ENCODE assay signal across 14 cellular contexts in the genomic region with DNA sequence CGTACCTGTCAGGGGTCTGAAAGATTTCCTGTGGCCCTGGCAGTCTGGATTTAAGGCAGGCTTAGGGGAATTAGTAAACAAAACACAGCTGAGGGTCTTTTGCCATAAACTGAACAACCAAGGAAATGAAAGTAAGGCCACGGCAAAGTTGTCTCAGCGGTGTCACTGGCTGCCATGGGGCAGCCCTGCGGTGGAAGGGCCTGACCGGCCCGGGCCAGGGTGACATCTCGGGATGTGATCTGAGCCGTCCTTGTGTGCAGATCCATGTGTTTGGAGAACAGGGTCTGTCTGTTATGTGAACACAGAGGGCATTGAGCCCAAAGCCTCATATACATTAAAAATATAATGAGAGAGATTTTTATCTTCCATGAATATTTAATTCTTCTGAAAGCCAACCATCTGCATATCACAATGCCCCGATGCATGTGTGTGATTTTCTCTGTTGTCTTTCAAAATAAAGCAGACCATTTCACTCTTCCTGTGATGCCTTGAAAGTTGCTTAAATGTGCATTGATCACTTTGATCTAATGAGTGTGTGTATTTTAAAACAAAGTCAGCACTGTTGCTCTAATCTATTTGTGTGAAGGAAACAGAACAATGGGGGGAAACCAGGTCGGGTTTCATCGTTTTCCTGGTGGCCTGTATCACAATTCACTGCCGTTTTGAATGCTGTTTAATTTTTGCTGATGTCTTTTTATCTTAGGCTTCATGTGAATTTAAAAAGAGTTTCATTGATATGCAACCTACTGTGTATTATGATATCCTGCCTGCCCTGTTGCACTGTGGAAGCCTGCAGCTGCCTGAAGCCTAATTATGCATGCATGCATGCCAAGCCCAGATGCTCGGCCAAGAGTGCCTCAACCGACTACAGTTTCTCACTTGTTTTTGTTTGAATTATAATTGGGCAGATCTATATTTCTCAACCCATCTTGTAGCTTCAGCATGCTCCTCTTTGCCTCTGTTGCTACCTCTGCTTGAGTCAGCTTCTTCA.
DNase-seq lines count a peak whose midpoint lies in the region; ATAC-seq and TF ChIP-seq lines count a peak whose summit lies in the region.
"Had no signal": no experiment of that assay in that cellular context is flagged by ENCODE, and none has a peak within 500 bp of the region (broad histone marks: within the 10 kb centered on the region; RNA-seq: fewer than 3 reads in every experiment).

No MANE protein-coding gene starts in this region.

- TF ChIP-seq CTCF in GM23338 (conservative IDR thresholded peaks at IDR 0.05; ENCODE audit: low read depth in 2 of 2) (no peak), endodermal cell (conservative IDR thresholded peaks at IDR 0.05) (no peak), neural crest cell (conservative IDR thresholded peaks at IDR 0.05) (no peak)

- H3K36me3 Mint-ChIP-seq in GM23338 (ENCODE audit: low read depth) (peaks cover 32% of the 10 kb centered on the region), endodermal cell (ENCODE audit: low read depth) (peaks cover 13% of the 10 kb centered on the region), neural crest cell (ENCODE audit: low read depth) (peaks cover 6% of the 10 kb centered on the region)

- H3K9me2 ChIP-seq in GM23338 (ENCODE audit: insufficient read depth) = peaks cover 8% of the 10 kb centered on the region; the same call in 1 of the 2 replicates

- ATAC-seq in GM23338 = peak; percentile 90
- no peak for ATAC-seq in HG03159 (IDR thresholded peaks at IDR 0.05; ENCODE audit: unreplicated experiment)

- H3K36me3 ChIP-seq in GM23338 (ENCODE audit: insufficient read depth) (no peaks in the 10 kb centered on the region; the same call in 1 of the 2 replicates), endodermal cell (ENCODE audit: control insufficient read depth, insufficient read depth, low read length) (no peaks in the 10 kb centered on the region)
- H3K36me3 ChIP-seq: ascending aorta, thyroid gland had no signal

- H3K27me3 Mint-ChIP-seq in GM23338 (ENCODE audit: insufficient read depth, low read depth, poor library complexity) (peaks cover 9% of the 10 kb centered on the region), endodermal cell (ENCODE audit: insufficient read depth) (no peaks in the 10 kb centered on the region), neural crest cell (ENCODE audit: low read depth) (no peaks in the 10 kb centered on the region)

- H3K4me1 Mint-ChIP-seq in GM23338 (peaks cover 43% of the 10 kb centered on the region), endodermal cell (peaks cover 32% of the 10 kb centered on the region), neural crest cell (peaks cover 53% of the 10 kb centered on the region)

- H3K27me3 ChIP-seq in GM23338 (ENCODE audit: insufficient read depth) (no peaks in the 10 kb centered on the region), endodermal cell (ENCODE audit: control insufficient read depth, insufficient read depth, low read length, poor library complexity, severe bottlenecking) (no peaks in the 10 kb centered on the region)
- H3K27me3 ChIP-seq: ascending aorta, thyroid gland had no signal

- H3K9me3 ChIP-seq in endodermal cell (ENCODE audit: control insufficient read depth, low read length) = peaks cover 18% of the 10 kb centered on the region
- H3K9me3 ChIP-seq: thyroid gland had no signal

- H3K9ac ChIP-seq in endodermal cell (ENCODE audit: extremely low read depth, low read length, poor library complexity, severe bottlenecking) = no peak overlapping the region

- peaks cover 33% of the 10 kb centered on the region for H3K4me1 ChIP-seq in GM23338 (ENCODE audit: insufficient read depth)
- peaks cover 3% of the 10 kb centered on the region for H3K4me1 ChIP-seq in endodermal cell (ENCODE audit: control insufficient read depth, insufficient read depth, low read length)
- H3K4me1 ChIP-seq: ascending aorta, thyroid gland had no signal

- H3K79me2 ChIP-seq in GM23338 (replicated peaks; ENCODE audit: insufficient read depth) = no peaks in the 10 kb centered on the region

- H3K27ac ChIP-seq in GM23338 (ENCODE audit: low read depth) = peak overlapping the region; percentile 91
- H3K27ac ChIP-seq in endodermal cell (ENCODE audit: low read depth, low read length) = peak overlapping the region; percentile 65
- H3K27ac ChIP-seq: ascending aorta, thyroid gland had no signal

- WGBS in endodermal cell (ENCODE audit: insufficient coverage in 1 of 2, insufficient read length in 1 of 2), 2 experiments = 61 to 97% methylated on average over 3 to 14 of the region's 14 CpGs

- H3K4me3 Mint-ChIP-seq in GM23338 (peak overlapping the region; percentile 32; the same call in 2 of the 3 replicates), endodermal cell (no peak overlapping the region), neural crest cell (peak overlapping the region; percentile 32)

- H4K20me1 ChIP-seq in GM23338 (replicated peaks; ENCODE audit: insufficient read depth) = no peaks in the 10 kb centered on the region

- H3K27ac Mint-ChIP-seq in GM23338 = peak overlapping the region; percentile 86
- H3K27ac Mint-ChIP-seq in endodermal cell = no peak overlapping the region
- H3K27ac Mint-ChIP-seq in neural crest cell (ENCODE audit: unreplicated experiment) = peak overlapping the region; percentile 74

- peak overlapping the region; percentile 61 for H3K4me2 ChIP-seq in GM23338

- DNase-seq in GM23338 (ENCODE audit: low spot score) (peak; percentile 63), NCI-H2171 (lab: John Stamatoyannopoulos, UW) (peak; percentile 68), endodermal cell (no peak), neural crest cell (ENCODE audit: low read depth, low spot score) (no peak), SKM-1 treated with dmso at 0.1 percent for 144 hours (lab: John Stamatoyannopoulos, UW; ENCODE audit: unreplicated experiment) (no peak)
- DNase-seq in activated CD8-positive, alpha-beta memory T cell treated with anti-CD3 and anti-CD28 coated beads, Interleukin-2, amount 50 U/mL, for 4 hours = no peak
- no peak for DNase-seq in activated CD4-positive, CD25-positive, alpha-beta regulatory T cell (lab: John Stamatoyannopoulos, UW)
- DNase-seq: DMS153, left cardiac atrium, NCI-H82, T-helper 2 cell had no signal

- 0 out of 2 replicates have a peak, but pooled peaks cover 7% of the 10 kb centered on the region for H3F3A ChIP-seq in GM23338 (replicated peaks; ENCODE audit: low read depth)

- 0 out of 2 replicates have a peak overlapping the region, but pooled peaks have one; percentile 6 for H2AFZ ChIP-seq in GM23338

- H3K9me3 Mint-ChIP-seq in GM23338 = peaks cover 25% of the 10 kb centered on the region
- peaks cover 26% of the 10 kb centered on the region for H3K9me3 Mint-ChIP-seq in endodermal cell
- H3K9me3 Mint-ChIP-seq in neural crest cell = peaks cover 5% of the 10 kb centered on the region

- H3K4me3 ChIP-seq in GM23338 = peak overlapping the region; percentile 18; the same call in 1 of the 2 replicates
- H3K4me3 ChIP-seq in endodermal cell (ENCODE audit: low read length) = no peak overlapping the region
- H3K4me3 ChIP-seq: ascending aorta, thyroid gland had no signal

TF ChIP-seq in GM23338, 12 proteins besides CTCF, POLR2A, EP300 and RAD21 (continues in another document):
- TF ChIP-seq CREB1 (CRISPR knock-in tag; IDR thresholded peaks at IDR 0.05; ENCODE audit: low read depth) (no peak), NANOG (IDR thresholded peaks at IDR 0.05; ENCODE audit: borderline replicate concordance) (peak; percentile 73), JUNB (IDR thresholded peaks at IDR 0.05; ENCODE audit: unreplicated experiment) (no peak), EZH2 (IDR thresholded peaks at IDR 0.05; ENCODE audit: low read depth, unreplicated experiment) (no peak)

Comparison
In these comparisons a context has a peak if more than half of its experiments do, and no peak if none do; other contexts are left out.
1. DNase-seq: peak in GM23338 (single experiment) and NCI-H2171 (single experiment); none in endodermal cell (single experiment), neural crest cell (single experiment), activated CD8-positive, alpha-beta memory T cell treated with anti-CD3 and anti-CD28 coated beads, Interleukin-2, amount 50 U/mL, for 4 hours (single experiment), activated CD4-positive, CD25-positive, alpha-beta regulatory T cell (0 of 4) and SKM-1 treated with dmso at 0.1 percent for 144 hours (single experiment).